Comparison of ENCODE assay signal across 20 cellular contexts in the genomic region with DNA sequence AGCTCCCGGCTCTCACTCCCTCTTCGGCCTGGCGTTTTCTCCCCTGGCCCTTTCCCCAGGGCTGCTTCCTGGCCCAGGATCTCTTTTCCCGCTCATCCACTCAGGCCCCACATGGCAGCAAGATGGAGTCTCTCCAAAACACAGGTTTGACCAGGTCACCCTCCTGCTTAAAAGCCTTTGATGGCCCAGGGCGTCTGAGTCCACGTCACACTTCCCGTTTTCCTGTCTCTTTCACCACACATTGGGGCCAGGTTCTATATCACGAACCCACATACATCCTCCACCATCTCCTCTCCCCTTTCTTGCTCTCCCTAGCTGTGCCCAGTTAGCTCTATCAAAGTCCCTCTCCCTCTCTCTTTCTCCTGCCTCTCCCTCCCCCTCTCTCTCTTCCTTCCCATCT. TPM values are rescaled to one million over a fixed set of nuclear protein-coding genes. Genes with fewer than 3 reads are reported as not detected.
DNase-seq lines count a peak whose midpoint lies in the region; ATAC-seq and TF ChIP-seq lines count a peak whose summit lies in the region.
"Had no signal": no experiment of that assay in that cellular context is flagged by ENCODE, and none has a peak within 500 bp of the region (broad histone marks: within the 10 kb centered on the region; RNA-seq: fewer than 3 reads in every experiment).

No MANE protein-coding gene starts in this region.

- H3K9me3 ChIP-seq in naive thymus-derived CD4-positive, alpha-beta T cell (ENCODE audit: control insufficient read depth in 2 of 3, low read length in 3 of 3) = no peaks in the 10 kb centered on the region
- H3K9me3 ChIP-seq in left lung = no peaks in the 10 kb centered on the region
- H3K9me3 ChIP-seq: colonic mucosa, heart right ventricle, SJSA1, spleen had no signal

- H3K4me1 Mint-ChIP-seq in activated CD4-positive, alpha-beta T cell treated with anti-CD3 and anti-CD28 coated beads, Interleukin-2, amount 10 ng/mL, durations not matched to agents 24 days and 14 days = peaks cover 24% of the 10 kb centered on the region
- H3K4me1 Mint-ChIP-seq in activated CD4-positive, alpha-beta T cell treated with anti-CD3 and anti-CD28 coated beads, Interleukin-2, amount 10 ng/mL, durations not matched to agents 7 days and 5 days = peaks cover 18% of the 10 kb centered on the region
- H3K4me1 Mint-ChIP-seq in activated B cell treated with CpG ODN at 0.5 μM for 24 hours (peaks cover 63% of the 10 kb centered on the region), chondrocyte (ENCODE audit: low read depth) (peaks cover 27% of the 10 kb centered on the region)
- H3K4me1 Mint-ChIP-seq in naive thymus-derived CD4-positive, alpha-beta T cell = peaks cover 0 to 31% (median 3%) of the 10 kb centered on the region in 7 donors
- H3K4me1 Mint-ChIP-seq: activated naive CD4-positive, alpha-beta T cell treated with anti-CD3 and anti-CD28 coated beads, Interleukin-2, amount 50 U/mL, for 24 hours had no signal

- CTCF ChIA-PET in activated CD4-positive, alpha-beta T cell treated with anti-CD3 and anti-CD28 coated beads, Interleukin-2, amount 10 ng/mL, durations not matched to agents 7 days and 5 days (lab: Charles Lee) = interaction anchor here (1.4 kb wide), 1 partner anchor 11 kb away, joined by 3 read pairs; no protein-coding TSS in a partner anchor
- CTCF ChIA-PET in activated B cell treated with CpG ODN at 0.5 μM for 24 hours (lab: Charles Lee) = interaction anchor here (10.1 kb wide), 1 partner anchor 79 kb away, joined by 116 read pairs; no protein-coding TSS in a partner anchor
- CTCF ChIA-PET in naive thymus-derived CD4-positive, alpha-beta T cell (lab: Charles Lee) = no interaction called here

- no peak overlapping the region for H3K4me3 ChIP-seq in NB4 (ENCODE audit: low read depth, low read length)
- H3K4me3 ChIP-seq in naive thymus-derived CD4-positive, alpha-beta T cell (ENCODE audit: low read length) = no peak overlapping the region
- H3K4me3 ChIP-seq in left lung = no peak overlapping the region
- H3K4me3 ChIP-seq: colonic mucosa, heart right ventricle, SJSA1, spleen had no signal

- no peaks in the 10 kb centered on the region for H3K36me3 ChIP-seq in naive thymus-derived CD4-positive, alpha-beta T cell (ENCODE audit: control insufficient read depth in 2 of 3, insufficient read depth in 3 of 3, low read length in 3 of 3)
- no peaks in the 10 kb centered on the region for H3K36me3 ChIP-seq in left lung
- H3K36me3 ChIP-seq: colonic mucosa, heart right ventricle, SJSA1, spleen had no signal

- H3K27me3 Mint-ChIP-seq in activated CD4-positive, alpha-beta T cell treated with anti-CD3 and anti-CD28 coated beads, Interleukin-2, amount 10 ng/mL, durations not matched to agents 24 days and 14 days = peaks cover 5% of the 10 kb centered on the region
- H3K27me3 Mint-ChIP-seq in activated CD4-positive, alpha-beta T cell treated with anti-CD3 and anti-CD28 coated beads, Interleukin-2, amount 10 ng/mL, durations not matched to agents 7 days and 5 days = peaks cover 1% of the 10 kb centered on the region
- H3K27me3 Mint-ChIP-seq in activated B cell treated with CpG ODN at 0.5 μM for 24 hours = peaks cover 27% of the 10 kb centered on the region
- peaks cover 3 to 37% (median 20%) of the 10 kb centered on the region in 5 donors for H3K27me3 Mint-ChIP-seq in naive thymus-derived CD4-positive, alpha-beta T cell
- H3K27me3 Mint-ChIP-seq in chondrocyte (ENCODE audit: low read depth) = no peaks in the 10 kb centered on the region

- H3K4me3 Mint-ChIP-seq in activated CD4-positive, alpha-beta T cell treated with anti-CD3 and anti-CD28 coated beads, Interleukin-2, amount 10 ng/mL, durations not matched to agents 24 days and 14 days = peak overlapping the region; percentile 6
- no peak overlapping the region for H3K4me3 Mint-ChIP-seq in activated CD4-positive, alpha-beta T cell treated with anti-CD3 and anti-CD28 coated beads, Interleukin-2, amount 10 ng/mL, durations not matched to agents 7 days and 5 days
- H3K4me3 Mint-ChIP-seq in activated B cell treated with CpG ODN at 0.5 μM for 24 hours (no peak overlapping the region), chondrocyte (ENCODE audit: unreplicated experiment) (no peak overlapping the region)
- no peak overlapping the region for H3K4me3 Mint-ChIP-seq in naive thymus-derived CD4-positive, alpha-beta T cell
- H3K4me3 Mint-ChIP-seq: activated naive CD4-positive, alpha-beta T cell treated with anti-CD3 and anti-CD28 coated beads, Interleukin-2, amount 50 U/mL, for 24 hours; CD8-positive, alpha-beta memory T cell had no signal

- no peak overlapping the region for H3K27ac Mint-ChIP-seq in activated CD4-positive, alpha-beta T cell treated with anti-CD3 and anti-CD28 coated beads, Interleukin-2, amount 10 ng/mL, durations not matched to agents 24 days and 14 days
- H3K27ac Mint-ChIP-seq in activated CD4-positive, alpha-beta T cell treated with anti-CD3 and anti-CD28 coated beads, Interleukin-2, amount 10 ng/mL, durations not matched to agents 7 days and 5 days = no peak overlapping the region
- H3K27ac Mint-ChIP-seq in activated B cell treated with CpG ODN at 0.5 μM for 24 hours (peak overlapping the region; percentile 2), chondrocyte (ENCODE audit: unreplicated experiment) (no peak overlapping the region)
- peak overlapping the region in 1 of 9 donors; percentile 26 for H3K27ac Mint-ChIP-seq in naive thymus-derived CD4-positive, alpha-beta T cell

- no peaks in the 10 kb centered on the region for H3K27me3 ChIP-seq in naive thymus-derived CD4-positive, alpha-beta T cell (ENCODE audit: control insufficient read depth in 2 of 2, insufficient read depth in 2 of 2, low read length in 2 of 2)
- no peaks in the 10 kb centered on the region for H3K27me3 ChIP-seq in left lung
- H3K27me3 ChIP-seq: colonic mucosa, heart right ventricle, SJSA1 had no signal

- H3K27ac ChIP-seq in naive thymus-derived CD4-positive, alpha-beta T cell (ENCODE audit: low read depth, low read length) = no peak overlapping the region
- H3K27ac ChIP-seq in left lung = no peak overlapping the region
- H3K27ac ChIP-seq: colonic mucosa, SJSA1 had no signal

- no peak for ATAC-seq in activated B cell treated with CpG ODN at 0.5 μM for 24 hours (ENCODE audit: low read depth)
- peak; percentile 36 for ATAC-seq in naive thymus-derived CD4-positive, alpha-beta T cell
- ATAC-seq in left lung = no peak
- ATAC-seq in HG02588 (IDR thresholded peaks at IDR 0.05; ENCODE audit: unreplicated experiment) = no peak
- ATAC-seq: heart right ventricle had no signal

- no peak for TF ChIP-seq CTCF in NB4 (IDR thresholded peaks at IDR 0.05; ENCODE audit: low read depth, low read length)
- TF ChIP-seq CTCF in activated B cell treated with CpG ODN at 0.5 μM for 24 hours (IDR thresholded peaks at IDR 0.05) = no peak
- no peak for TF ChIP-seq CTCF in left lung (IDR thresholded peaks at IDR 0.05)
- no peak for TF ChIP-seq CTCF in chondrocyte (IDR thresholded peaks at IDR 0.05)

- no peaks in the 10 kb centered on the region for H3K9me3 Mint-ChIP-seq in activated CD4-positive, alpha-beta T cell treated with anti-CD3 and anti-CD28 coated beads, Interleukin-2, amount 10 ng/mL, durations not matched to agents 24 days and 14 days
- no peaks in the 10 kb centered on the region for H3K9me3 Mint-ChIP-seq in activated CD4-positive, alpha-beta T cell treated with anti-CD3 and anti-CD28 coated beads, Interleukin-2, amount 10 ng/mL, durations not matched to agents 7 days and 5 days
- H3K9me3 Mint-ChIP-seq in activated B cell treated with CpG ODN at 0.5 μM for 24 hours (no peaks in the 10 kb centered on the region), chondrocyte (ENCODE audit: low read depth) (no peaks in the 10 kb centered on the region)
- H3K9me3 Mint-ChIP-seq in naive thymus-derived CD4-positive, alpha-beta T cell = no peaks in the 10 kb centered on the region
- H3K9me3 Mint-ChIP-seq: activated naive CD4-positive, alpha-beta T cell treated with anti-CD3 and anti-CD28 coated beads, Interleukin-2, amount 50 U/mL, for 24 hours; CD8-positive, alpha-beta memory T cell had no signal

- DNase-seq in activated CD4-positive, alpha-beta T cell treated with anti-CD3 and anti-CD28 coated beads, Interleukin-2, amount 10 ng/mL, durations not matched to agents 24 days and 14 days = no peak
- no peak for DNase-seq in activated CD4-positive, alpha-beta T cell treated with anti-CD3 and anti-CD28 coated beads, Interleukin-2, amount 10 ng/mL, durations not matched to agents 7 days and 5 days
- peak; percentile 59 for DNase-seq in NB4 (ENCODE audit: low read depth)
- DNase-seq in activated B cell treated with CpG ODN at 0.5 μM for 24 hours = no peak
- DNase-seq in naive thymus-derived CD4-positive, alpha-beta T cell = no peak
- no peak for DNase-seq in left lung
- DNase-seq in chondrocyte (ENCODE audit: low spot score) = no peak
- DNase-seq: activated CD4-positive, alpha-beta T cell treated with anti-CD3 and anti-CD28 coated beads, Interleukin-2, amount 50 U/mL, for 1 hour; activated T-cell treated with anti-CD3 and anti-CD28 coated beads, Interleukin-2, amount 50 U/mL, for 1 hour; CD8-positive, alpha-beta memory T cell; colonic mucosa; DMS79 treated with DMSO at 0.1 percent for 48 hours; heart right ventricle; NCI-H1105; NCI-H524 treated with DMSO at 0.1 percent for 48 hours; spleen; stimulated activated CD4-positive, alpha-beta T cell treated with anti-CD3 and anti-CD28 coated beads, Interleukin-4, amount 100 ng/mL, for 4 hours had no signal

- intact Hi-C loops in activated CD4-positive, alpha-beta T cell treated with anti-CD3 and anti-CD28 coated beads, Interleukin-2, amount 10 ng/mL, durations not matched to agents 24 days and 14 days (cut with micrococcal nuclease) = loop anchor here (5.0 kb wide), 1 partner anchor 471 kb away; the partner anchor contains the start of gene WNT11
- intact Hi-C loops in activated B cell treated with CpG ODN at 0.5 μM for 24 hours (cut with micrococcal nuclease) = loop anchor here (10.0 kb wide), 1 partner anchor 784 kb away; no protein-coding TSS in a partner anchor
- intact Hi-C loops in naive thymus-derived CD4-positive, alpha-beta T cell (cut with micrococcal nuclease) = no loop called here
- intact Hi-C loops in left lung (cut with DNase I) = loop anchor here in 1 of 2 donors (10.0 kb wide), 1 partner anchor 84 kb away; no protein-coding TSS in a partner anchor

- POLR2A ChIA-PET in activated CD4-positive, alpha-beta T cell treated with anti-CD3 and anti-CD28 coated beads, Interleukin-2, amount 10 ng/mL, durations not matched to agents 7 days and 5 days (lab: Charles Lee) = no interaction called here
- POLR2A ChIA-PET in activated B cell treated with CpG ODN at 0.5 μM for 24 hours (lab: Charles Lee) = interaction anchor here (0.7 kb wide), 1 partner anchor 8 kb away, joined by 3 read pairs; the partner anchor contains the start of gene LRRC32
- POLR2A ChIA-PET in naive thymus-derived CD4-positive, alpha-beta T cell (lab: Charles Lee) = no interaction called here

- TF ChIP-seq POLR2A in NB4 (IDR thresholded peaks at IDR 0.05; ENCODE audit: extremely low read depth, insufficient read length) = no peak

- peaks cover 0 to 1% of the 10 kb centered on the region in 2 donors for H3K4me1 ChIP-seq in naive thymus-derived CD4-positive, alpha-beta T cell (ENCODE audit: control insufficient read depth in 2 of 2, insufficient read depth in 2 of 2, low read length in 2 of 2)
- H3K4me1 ChIP-seq in left lung = peaks cover 4 to 6% of the 10 kb centered on the region in 2 donors
- H3K4me1 ChIP-seq: colonic mucosa had no signal

- no peaks in the 10 kb centered on the region for H3K36me3 Mint-ChIP-seq in activated CD4-positive, alpha-beta T cell treated with anti-CD3 and anti-CD28 coated beads, Interleukin-2, amount 10 ng/mL, durations not matched to agents 24 days and 14 days (ENCODE audit: low read depth)
- no peaks in the 10 kb centered on the region for H3K36me3 Mint-ChIP-seq in activated CD4-positive, alpha-beta T cell treated with anti-CD3 and anti-CD28 coated beads, Interleukin-2, amount 10 ng/mL, durations not matched to agents 7 days and 5 days (ENCODE audit: low read depth)
- H3K36me3 Mint-ChIP-seq in activated B cell treated with CpG ODN at 0.5 μM for 24 hours (ENCODE audit: low read depth) = no peaks in the 10 kb centered on the region
- no peaks in the 10 kb centered on the region for H3K36me3 Mint-ChIP-seq in naive thymus-derived CD4-positive, alpha-beta T cell
- H3K36me3 Mint-ChIP-seq in chondrocyte (ENCODE audit: low read depth) = no peaks in the 10 kb centered on the region
- H3K36me3 Mint-ChIP-seq: activated naive CD4-positive, alpha-beta T cell treated with anti-CD3 and anti-CD28 coated beads, Interleukin-2, amount 50 U/mL, for 24 hours; CD8-positive, alpha-beta memory T cell had no signal

RNA-seq across cellular contexts. Expression of gene LRRC32, which starts 7.8 kb away (rescaled TPM):
- 6.6 and 8.6 TPM in 2 replicates for total RNA-seq in activated CD4-positive, alpha-beta T cell treated with anti-CD3 and anti-CD28 coated beads, Interleukin-2, amount 10 ng/mL, durations not matched to agents 24 days and 14 days
- total RNA-seq in activated CD4-positive, alpha-beta T cell treated with anti-CD3 and anti-CD28 coated beads, Interleukin-2, amount 10 ng/mL, durations not matched to agents 7 days and 5 days = under 1 TPM; 0.82 to 0.87 TPM
- 25.8 and 27.8 TPM in 2 replicates for total RNA-seq in activated B cell treated with CpG ODN at 0.5 μM for 24 hours
- total RNA-seq in naive thymus-derived CD4-positive, alpha-beta T cell = 1 to 10 TPM in 1 of 5 experiments, under 1 TPM in 3, not detected in 1; 0.08 to 4.5 (median 0.61) TPM
- not detected for polyA plus RNA-seq in naive thymus-derived CD4-positive, alpha-beta T cell
- 10 to 100 TPM; 38.7 to 66.8 TPM for total RNA-seq in left lung
- total RNA-seq in chondrocyte = 113 to 367 TPM (median 367 TPM) in 3 replicates

Comparison
In these comparisons a context has a peak if more than half of its experiments do, and no peak if none do; other contexts are left out.
1. intact Hi-C loops: an anchor here in activated CD4-positive, alpha-beta T cell treated with anti-CD3 and anti-CD28 coated beads, Interleukin-2, amount 10 ng/mL, durations not matched to agents 24 days and 14 days (5.0 kb wide) and activated B cell treated with CpG ODN at 0.5 μM for 24 hours (10.0 kb wide); none called in naive thymus-derived CD4-positive, alpha-beta T cell.